In genomic region chr5:101679816-101680215, GRCh38 we compare ENCODE assay signal across 19 cellular contexts.
DNase-seq lines count a peak whose midpoint lies in the region; ATAC-seq and TF ChIP-seq lines count a peak whose summit lies in the region.
"Had no signal": no experiment of that assay in that cellular context is flagged by ENCODE, and none has a peak within 500 bp of the region (broad histone marks: within the 10 kb centered on the region; RNA-seq: fewer than 3 reads in every experiment).

No MANE protein-coding gene starts in this region.

- H3K4me3 Mint-ChIP-seq in type B pancreatic cell: no peak overlapping the region
- H3K4me3 Mint-ChIP-seq: activated naive CD8-positive, alpha-beta T cell had no signal

- H3K27me3 Mint-ChIP-seq in type B pancreatic cell: peaks cover 13% of the 10 kb centered on the region
- H3K27me3 Mint-ChIP-seq: activated naive CD8-positive, alpha-beta T cell had no signal

- DNase-seq in DMS 273 (lab: John Stamatoyannopoulos, UW; ENCODE audit: unreplicated experiment) (peak; percentile 21), DMS 273 treated with DMSO at 0.1 percent for 48 hours (lab: John Stamatoyannopoulos, UW) (no peak), RPMI7951 (ENCODE audit: low read depth) (peak; percentile 1), type B pancreatic cell (ENCODE audit: extremely low spot score, unreplicated experiment) (no peak), Kasumi-1 (lab: John Stamatoyannopoulos, UW) (no peak)
- no peak for DNase-seq in activated effector memory CD4-positive, alpha-beta T cell treated with anti-CD3 and anti-CD28 coated beads, Interleukin-2, amount 50 U/mL, for 16 hours
- DNase-seq: activated CD4-positive, alpha-beta T cell treated with anti-CD3 and anti-CD28 coated beads for 4 hours; activated T-cell treated with anti-CD3 and anti-CD28 coated beads for 4 hours; hippocampal formation; KBM-7; left colon; NCI-H187 treated with DMSO at 0.1 percent for 48 hours; NCI-H526; spleen; stomach had no signal

- H3K36me3 Mint-ChIP-seq in type B pancreatic cell: no peaks in the 10 kb centered on the region
- H3K36me3 Mint-ChIP-seq: activated naive CD8-positive, alpha-beta T cell had no signal

- H3K9me3 Mint-ChIP-seq in type B pancreatic cell: no peaks in the 10 kb centered on the region

- ATAC-seq in esophagus mucosa (peak; percentile 67), GM21825 (IDR thresholded peaks at IDR 0.05; ENCODE audit: unreplicated experiment) (no peak)
- ATAC-seq: left colon, Right ventricle myocardium inferior had no signal

- peak overlapping the region; percentile 17 for H3K27ac Mint-ChIP-seq in type B pancreatic cell
- H3K27ac Mint-ChIP-seq: activated naive CD8-positive, alpha-beta T cell had no signal

- TF ChIP-seq CTCF in type B pancreatic cell (conservative IDR thresholded peaks at IDR 0.05): no peak

- H3K4me1 Mint-ChIP-seq in type B pancreatic cell (ENCODE audit: unreplicated experiment): peaks cover 3% of the 10 kb centered on the region

Comparison
In these comparisons a context has a peak if more than half of its experiments do, and no peak if none do; other contexts are left out.
1. DNase-seq: peak in DMS 273 (single experiment) and RPMI7951 (single experiment); none in DMS 273 treated with DMSO at 0.1 percent for 48 hours (single experiment), type B pancreatic cell (single experiment), Kasumi-1 (0 of 2) and activated effector memory CD4-positive, alpha-beta T cell treated with anti-CD3 and anti-CD28 coated beads, Interleukin-2, amount 50 U/mL, for 16 hours (single experiment).